Comparison of ENCODE assay signal across 7 cellular contexts in the genomic region with DNA sequence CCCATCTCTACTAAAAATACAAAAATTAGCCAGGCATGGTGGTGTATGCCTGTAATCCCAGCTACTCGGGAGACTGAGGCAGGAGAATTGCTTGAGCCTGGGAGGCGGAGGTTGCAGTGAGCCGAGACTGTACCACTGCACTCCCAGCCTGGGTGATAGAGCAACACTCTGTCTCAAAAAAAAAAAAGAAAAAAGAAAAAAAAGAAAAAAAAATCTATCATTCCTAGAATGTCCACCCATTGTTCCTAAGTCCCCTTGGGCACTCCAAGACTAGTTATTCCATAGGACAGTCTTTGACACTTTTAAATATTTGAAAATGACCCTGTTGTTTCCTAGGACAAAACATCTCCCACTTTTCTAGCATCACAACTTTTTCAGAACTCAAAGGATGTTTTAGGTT. TPM values are rescaled to one million over a fixed set of nuclear protein-coding genes. Genes with fewer than 3 reads are reported as not detected.
"Had no signal": no experiment of that assay in that cellular context is flagged by ENCODE, and none has a peak within 500 bp of the region (broad histone marks: within the 10 kb centered on the region; RNA-seq: fewer than 3 reads in every experiment).

No MANE protein-coding gene starts in this region.

RNA-seq across cellular contexts. Expression of a gene that starts 18.8 kb away (rescaled TPM):
- total RNA-seq: activated CD4-positive, alpha-beta T cell treated with anti-CD3 and anti-CD28 coated beads, Interleukin-2, amount 10 ng/mL, durations not matched to agents 24 days and 14 days; activated CD8-positive, alpha-beta memory T cell treated with anti-CD3 and anti-CD28 coated beads for 36 hours; activated CD8-positive, alpha-beta T cell treated with anti-CD3 and anti-CD28 coated beads for 36 hours; activated naive CD4-positive, alpha-beta T cell treated with anti-CD3 and anti-CD28 coated beads for 36 hours; activated naive CD4-positive, alpha-beta T cell treated with anti-CD3 and anti-CD28 coated beads, Interleukin-2, amount 50 U/mL, for 72 hours; M059J; T-helper 1 cell treated with Interleukin-12 subunit alpha and Interleukin-12 subunit beta and Interleukin-4 antibody, amounts not matched to agents 30 ng/mL and 1 ng/mL, for 36 hours had no signal

RNA-seq across cellular contexts. Expression of a gene that starts 18.9 kb away (rescaled TPM):
- total RNA-seq: M059J had no signal

RNA-seq across cellular contexts. Expression of a gene that starts 52.1 kb away (rescaled TPM):
- total RNA-seq: activated CD4-positive, alpha-beta T cell treated with anti-CD3 and anti-CD28 coated beads, Interleukin-2, amount 10 ng/mL, durations not matched to agents 24 days and 14 days; M059J; T-helper 1 cell treated with Interleukin-12 subunit alpha and Interleukin-12 subunit beta and Interleukin-4 antibody, amounts not matched to agents 30 ng/mL and 1 ng/mL, for 36 hours had no signal
